Comparison of ENCODE assay signal across 16 cellular contexts in the genomic region with DNA sequence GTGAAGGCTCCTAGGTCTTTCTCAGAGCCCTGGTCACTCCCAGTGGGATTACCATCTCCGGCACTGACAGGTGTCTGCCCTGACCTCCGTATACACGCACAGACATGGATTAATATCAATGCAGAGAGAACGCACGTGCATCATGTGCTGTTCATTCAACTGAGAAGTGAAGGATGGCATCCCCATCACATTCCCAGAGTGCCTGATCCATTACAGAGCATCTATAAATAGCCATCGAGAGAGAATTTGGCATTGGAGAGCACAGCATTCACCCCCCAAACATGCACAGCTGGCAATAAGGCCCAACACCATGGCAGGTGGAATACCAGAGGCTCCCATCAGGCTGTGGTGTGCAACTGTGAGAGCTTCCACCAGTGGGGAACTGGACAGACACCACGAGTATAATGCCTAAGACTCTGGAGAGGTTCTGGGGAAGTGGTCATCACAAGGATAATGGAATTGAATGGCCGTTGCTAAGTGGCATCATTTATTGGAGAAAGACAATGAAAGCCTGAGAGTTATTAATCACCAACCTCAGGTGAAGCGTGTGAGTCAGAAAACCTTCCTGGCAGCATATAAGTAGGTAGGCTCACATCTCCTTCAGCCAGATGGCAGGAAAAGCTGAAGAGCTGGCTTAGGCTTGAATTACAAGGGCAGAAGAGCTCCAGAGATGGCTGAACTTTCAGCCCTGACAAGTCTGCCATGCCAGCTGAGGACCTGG.
DNase-seq lines count a peak whose midpoint lies in the region.
"Had no signal": no experiment of that assay in that cellular context is flagged by ENCODE, and none has a peak within 500 bp of the region (broad histone marks: within the 10 kb centered on the region; RNA-seq: fewer than 3 reads in every experiment).

No MANE protein-coding gene starts in this region.

- peak; percentile 10 for DNase-seq in DMS79 treated with DMSO at 0.1 percent for 48 hours (lab: John Stamatoyannopoulos, UW)
- peak; percentile 52 for DNase-seq in HS-27A (ENCODE audit: low read depth)
- peak; percentile 43 for DNase-seq in astrocyte of the hippocampus (ENCODE audit: low read depth, low spot score)
- DNase-seq in kidney tubule cell (ENCODE audit: low spot score) = peak; percentile 43
- no peak for DNase-seq in NCI-H524 treated with DMSO at 0.1 percent for 48 hours (lab: John Stamatoyannopoulos, UW)
- no peak for DNase-seq in cortex of kidney (lab: John Stamatoyannopoulos, UW)
- no peak for DNase-seq in NK-92 (lab: John Stamatoyannopoulos, UW; ENCODE audit: unreplicated experiment)
- DNase-seq: activated CD4-positive, alpha-beta T cell treated with anti-CD3 and anti-CD28 coated beads, Interleukin-2, amount 50 U/mL, for 4 hours; activated T-cell treated with anti-CD3 and anti-CD28 coated beads, Interleukin-2, amount 50 U/mL, for 72 hours; dorsolateral prefrontal cortex; glutamatergic neuron; natural killer cell; NCI-H226; spleen; substantia nigra; T-helper 1 cell had no signal

Comparison
In these comparisons a context has a peak if more than half of its experiments do, and no peak if none do; other contexts are left out.
1. DNase-seq: peak in DMS79 treated with DMSO at 0.1 percent for 48 hours (single experiment), HS-27A (single experiment), astrocyte of the hippocampus (single experiment) and kidney tubule cell (single experiment); none in NCI-H524 treated with DMSO at 0.1 percent for 48 hours (single experiment), cortex of kidney (single experiment) and NK-92 (single experiment).